18 cellular contexts compared by ENCODE assay signal in the genomic region with DNA sequence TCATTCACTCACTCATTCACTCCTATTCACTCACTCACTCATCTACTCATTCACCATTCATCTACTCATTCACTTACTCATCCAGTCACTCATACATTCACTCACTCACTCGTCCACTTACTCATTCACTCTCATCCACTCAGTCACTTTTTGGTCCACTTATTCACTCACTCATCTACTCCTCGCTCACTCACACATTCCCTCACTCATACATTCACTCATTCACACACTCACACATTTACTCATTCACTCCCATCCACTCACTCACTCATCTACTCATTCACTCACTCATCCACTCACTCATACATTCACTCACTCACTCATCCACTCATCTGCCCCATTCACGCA. TPM values are rescaled to one million over a fixed set of nuclear protein-coding genes. Genes with fewer than 3 reads are reported as not detected.
A peak's percentile ranks its signal among the peaks of the same experiment; 100 is the strongest.
DNase-seq lines count a peak whose midpoint lies in the region; ATAC-seq, FAIRE-seq and TF ChIP-seq lines count a peak whose summit lies in the region.
"Had no signal": no experiment of that assay in that cellular context is flagged by ENCODE, and none has a peak within 500 bp of the region (broad histone marks: within the 10 kb centered on the region; RNA-seq: fewer than 3 reads in every experiment).

No MANE protein-coding gene starts in this region.

- DNase-seq in activated T-cell treated with anti-CD3 and anti-CD28 coated beads, Interleukin-2, amount 50 U/mL, for 72 hours = no peak
- no peak for DNase-seq in activated T-cell treated with anti-CD3 and anti-CD28 coated beads, Interleukin-2, amount 50 U/mL, for 4 hours
- DNase-seq in GM12891 (ENCODE audit: insufficient read length, low spot score) (no peak), RKO (ENCODE audit: low spot score) (peak; percentile 69), neuronal stem cell (ENCODE audit: low spot score) (no peak), mesenchymal stem cell (no peak)
- DNase-seq in stimulated activated effector memory CD8-positive, alpha-beta T cell treated with anti-CD3 and anti-CD28 coated beads, Interleukin-12 subunit alpha, Interleukin-12 subunit beta, amount 100 ng/mL, for 72 hours (ENCODE audit: low spot score in 2 of 2) = no peak
- DNase-seq: ACHN; CD4-positive, CD25-positive, alpha-beta regulatory T cell; DMS53; GF-D8; GOT3; HFFc6 had no signal

- H4K8ac ChIP-seq in neuronal stem cell (ENCODE audit: low read depth, low read length) (no peak overlapping the region), mesenchymal stem cell (ENCODE audit: low read length) (no peak overlapping the region)

- no peaks in the 10 kb centered on the region for H3K27me3 ChIP-seq in neuronal stem cell (ENCODE audit: control insufficient read depth in 3 of 3, insufficient read depth in 3 of 3, low read depth in 1 of 3, low read length in 3 of 3)
- H3K27me3 ChIP-seq in mesenchymal stem cell (ENCODE audit: control insufficient read depth in 1 of 2, insufficient read depth in 1 of 2, low read length in 2 of 2) = no peaks in the 10 kb centered on the region
- H3K27me3 ChIP-seq: BLaER1 treated with 17β-estradiol and CSF1 and Interleukin-3, amounts not matched to agents 10 nM and 100 nM had no signal

- no peak overlapping the region for H3K9ac ChIP-seq in neuronal stem cell (ENCODE audit: low read depth, low read length, poor library complexity)
- no peak overlapping the region for H3K9ac ChIP-seq in mesenchymal stem cell (ENCODE audit: low read length)
- H3K9ac ChIP-seq: BLaER1 treated with 17β-estradiol and CSF1 and Interleukin-3, amounts not matched to agents 10 nM and 100 nM had no signal

- H3K9me3 Mint-ChIP-seq in activated T-cell treated with anti-CD3 and anti-CD28 coated beads, Interleukin-2, amount 50 U/mL, for 72 hours = peaks cover 5 to 8% of the 10 kb centered on the region in 2 donors
- peaks cover 7% of the 10 kb centered on the region for H3K9me3 Mint-ChIP-seq in activated T-cell treated with anti-CD3 and anti-CD28 coated beads, Interleukin-2, amount 50 U/mL, for 4 hours
- H3K9me3 Mint-ChIP-seq in stimulated activated effector memory CD8-positive, alpha-beta T cell treated with anti-CD3 and anti-CD28 coated beads, Interleukin-12 subunit alpha, Interleukin-12 subunit beta, amount 100 ng/mL, for 72 hours = peaks cover 6% of the 10 kb centered on the region

- H2BK15ac ChIP-seq in neuronal stem cell (ENCODE audit: low read length) = no peak overlapping the region
- no peak overlapping the region for H2BK15ac ChIP-seq in mesenchymal stem cell (ENCODE audit: low read depth, poor library complexity, severe bottlenecking)

- H4K91ac ChIP-seq in neuronal stem cell (ENCODE audit: low read depth, low read length, poor library complexity) = no peak overlapping the region
- H4K91ac ChIP-seq in mesenchymal stem cell (ENCODE audit: low read length) = no peak overlapping the region

- H2AK5ac ChIP-seq in neuronal stem cell (ENCODE audit: low read depth, low read length) = no peak overlapping the region
- H2AK5ac ChIP-seq in mesenchymal stem cell (ENCODE audit: low read length, severe bottlenecking) = no peak overlapping the region

- WGBS in neuronal stem cell (ENCODE audit: extremely low coverage in 2 of 2, insufficient read length in 2 of 2, insufficient replicate concordance in 1 of 2), 2 donors = 100% methylated on average over 2 of the region's 3 CpGs
- WGBS in mesenchymal stem cell = 78% methylated on average over 3 of the region's 3 CpGs

- no peak overlapping the region for H2AFZ ChIP-seq in neuronal stem cell (ENCODE audit: low read length)
- H2AFZ ChIP-seq in mesenchymal stem cell (ENCODE audit: low read depth, low read length) = no peak overlapping the region

- FAIRE-seq in GM12891 (lab: Jason Lieb, UNC) = peak; percentile 38
- FAIRE-seq: GM18507, K562 had no signal

- H3K4me3 ChIP-seq in neuronal stem cell (ENCODE audit: low read length in 2 of 2) (no peak overlapping the region), mesenchymal stem cell (ENCODE audit: insufficient read depth in 1 of 2, low read depth in 1 of 2, low read length in 2 of 2) (no peak overlapping the region)
- H3K4me3 ChIP-seq: BLaER1 treated with 17β-estradiol and CSF1 and Interleukin-3, amounts not matched to agents 10 nM and 100 nM; HAP-1; K562 had no signal

- H3K27ac ChIP-seq in neuronal stem cell (replicated peaks; ENCODE audit: low read length) (no peak overlapping the region), mesenchymal stem cell (ENCODE audit: low read length, poor library complexity, severe bottlenecking) (no peak overlapping the region)
- H3K27ac ChIP-seq: BLaER1 treated with 17β-estradiol and CSF1 and Interleukin-3, amounts not matched to agents 10 nM and 100 nM had no signal

- H3K79me1 ChIP-seq in neuronal stem cell (ENCODE audit: low read depth, low read length) = peaks cover 6% of the 10 kb centered on the region
- no peaks in the 10 kb centered on the region for H3K79me1 ChIP-seq in mesenchymal stem cell (replicated peaks; ENCODE audit: low read length, poor library complexity, severe bottlenecking)

- H3K36me3 Mint-ChIP-seq in activated T-cell treated with anti-CD3 and anti-CD28 coated beads, Interleukin-2, amount 50 U/mL, for 72 hours (ENCODE audit: insufficient read depth in 2 of 2) = peaks cover 0 to 6% of the 10 kb centered on the region in 2 donors
- peaks cover 2% of the 10 kb centered on the region for H3K36me3 Mint-ChIP-seq in activated T-cell treated with anti-CD3 and anti-CD28 coated beads, Interleukin-2, amount 50 U/mL, for 4 hours (ENCODE audit: insufficient read depth)
- H3K36me3 Mint-ChIP-seq in stimulated activated effector memory CD8-positive, alpha-beta T cell treated with anti-CD3 and anti-CD28 coated beads, Interleukin-12 subunit alpha, Interleukin-12 subunit beta, amount 100 ng/mL, for 72 hours = no peaks in the 10 kb centered on the region
- H3K36me3 Mint-ChIP-seq: CD4-positive, CD25-positive, alpha-beta regulatory T cell had no signal

- H3K36me3 ChIP-seq in neuronal stem cell (replicated peaks in 1 of 2; ENCODE audit: control insufficient read depth in 2 of 2, insufficient read depth in 2 of 2, low read length in 2 of 2) (peaks cover 0 to 3% of the 10 kb centered on the region in 2 donors), mesenchymal stem cell (ENCODE audit: control insufficient read depth in 1 of 2, insufficient read depth in 2 of 2, low read depth in 1 of 2, low read length in 2 of 2) (no peaks in the 10 kb centered on the region)
- H3K36me3 ChIP-seq: HAP-1 had no signal

- no peak overlapping the region for H2BK5ac ChIP-seq in neuronal stem cell (ENCODE audit: low read length)
- H2BK5ac ChIP-seq in mesenchymal stem cell (ENCODE audit: low read depth, low read length, poor library complexity, severe bottlenecking) = no peak overlapping the region

- H3K4me3 Mint-ChIP-seq in activated T-cell treated with anti-CD3 and anti-CD28 coated beads, Interleukin-2, amount 50 U/mL, for 72 hours = no peak overlapping the region
- H3K4me3 Mint-ChIP-seq in activated T-cell treated with anti-CD3 and anti-CD28 coated beads, Interleukin-2, amount 50 U/mL, for 4 hours = no peak overlapping the region
- no peak overlapping the region for H3K4me3 Mint-ChIP-seq in stimulated activated effector memory CD8-positive, alpha-beta T cell treated with anti-CD3 and anti-CD28 coated beads, Interleukin-12 subunit alpha, Interleukin-12 subunit beta, amount 100 ng/mL, for 72 hours
- H3K4me3 Mint-ChIP-seq: CD4-positive, CD25-positive, alpha-beta regulatory T cell; HFFc6 had no signal

- H3K4ac ChIP-seq in neuronal stem cell (ENCODE audit: low read length) = no peak overlapping the region
- no peak overlapping the region for H3K4ac ChIP-seq in mesenchymal stem cell (ENCODE audit: low read depth in 1 of 2, low read length in 2 of 2)

- peak; percentile 44 to 55 for ATAC-seq in activated T-cell treated with anti-CD3 and anti-CD28 coated beads, Interleukin-2, amount 50 U/mL, for 72 hours (replicated peaks in 1 of 2)
- no peak for ATAC-seq in activated T-cell treated with anti-CD3 and anti-CD28 coated beads, Interleukin-2, amount 50 U/mL, for 4 hours
- ATAC-seq in stimulated activated effector memory CD8-positive, alpha-beta T cell treated with anti-CD3 and anti-CD28 coated beads, Interleukin-12 subunit alpha, Interleukin-12 subunit beta, amount 100 ng/mL, for 72 hours = peak; percentile 70
- ATAC-seq: K562 had no signal

- H3K27ac Mint-ChIP-seq in activated T-cell treated with anti-CD3 and anti-CD28 coated beads, Interleukin-2, amount 50 U/mL, for 72 hours = no peak overlapping the region
- H3K27ac Mint-ChIP-seq in stimulated activated effector memory CD8-positive, alpha-beta T cell treated with anti-CD3 and anti-CD28 coated beads, Interleukin-12 subunit alpha, Interleukin-12 subunit beta, amount 100 ng/mL, for 72 hours = no peak overlapping the region
- H3K27ac Mint-ChIP-seq: CD4-positive, CD25-positive, alpha-beta regulatory T cell; HFFc6 had no signal

- H2BK12ac ChIP-seq in neuronal stem cell (ENCODE audit: low read length) = no peak overlapping the region
- no peak overlapping the region for H2BK12ac ChIP-seq in mesenchymal stem cell (ENCODE audit: low read length in 2 of 2)

- H3K9me3 ChIP-seq in neuronal stem cell (replicated peaks in 1 of 2; ENCODE audit: control insufficient read depth in 2 of 2, insufficient read depth in 1 of 2, low read depth in 1 of 2, low read length in 2 of 2) (no peaks in the 10 kb centered on the region), mesenchymal stem cell (ENCODE audit: control insufficient read depth, low read length) (peaks cover 14% of the 10 kb centered on the region)

- no peak for TF ChIP-seq POLR2A in GM12891 (IDR thresholded peaks at IDR 0.05; ENCODE audit: low read depth, low read length)

- no peaks in the 10 kb centered on the region for H3K27me3 Mint-ChIP-seq in activated T-cell treated with anti-CD3 and anti-CD28 coated beads, Interleukin-2, amount 50 U/mL, for 72 hours (ENCODE audit: low read depth)
- H3K27me3 Mint-ChIP-seq in activated T-cell treated with anti-CD3 and anti-CD28 coated beads, Interleukin-2, amount 50 U/mL, for 4 hours (ENCODE audit: low read depth) = no peaks in the 10 kb centered on the region

- H3K4me2 ChIP-seq in neuronal stem cell (ENCODE audit: insufficient read depth, low read length, poor library complexity, severe bottlenecking) = no peak overlapping the region
- H3K4me2 ChIP-seq in mesenchymal stem cell (ENCODE audit: low read length, poor library complexity, severe bottlenecking) = no peak overlapping the region

- H2BK120ac ChIP-seq in neuronal stem cell (ENCODE audit: low read depth, low read length) (no peak overlapping the region), mesenchymal stem cell (ENCODE audit: low read depth, low read length) (no peak overlapping the region)

- H3K14ac ChIP-seq in neuronal stem cell (ENCODE audit: low read length) = no peak overlapping the region
- no peak overlapping the region for H3K14ac ChIP-seq in mesenchymal stem cell (ENCODE audit: low read length in 2 of 2)

- no peaks in the 10 kb centered on the region for H3K4me1 Mint-ChIP-seq in activated T-cell treated with anti-CD3 and anti-CD28 coated beads, Interleukin-2, amount 50 U/mL, for 72 hours (ENCODE audit: low read depth)
- H3K4me1 Mint-ChIP-seq in activated T-cell treated with anti-CD3 and anti-CD28 coated beads, Interleukin-2, amount 50 U/mL, for 4 hours (ENCODE audit: low read depth) = no peaks in the 10 kb centered on the region
- H3K4me1 Mint-ChIP-seq in stimulated activated effector memory CD8-positive, alpha-beta T cell treated with anti-CD3 and anti-CD28 coated beads, Interleukin-12 subunit alpha, Interleukin-12 subunit beta, amount 100 ng/mL, for 72 hours = peaks cover 7% of the 10 kb centered on the region

- peaks cover 15 to 18% of the 10 kb centered on the region in 2 donors for H3K4me1 ChIP-seq in neuronal stem cell (ENCODE audit: control insufficient read depth in 2 of 2, insufficient read depth in 1 of 2, low read depth in 1 of 2, low read length in 2 of 2)
- H3K4me1 ChIP-seq in mesenchymal stem cell (ENCODE audit: control insufficient read depth, insufficient read depth, low read depth, low read length) = no peaks in the 10 kb centered on the region

- no peak overlapping the region for H3K23ac ChIP-seq in neuronal stem cell (ENCODE audit: low read depth, low read length, poor library complexity)
- no peak overlapping the region for H3K23ac ChIP-seq in mesenchymal stem cell (ENCODE audit: low read length in 2 of 2)

- H3K18ac ChIP-seq in neuronal stem cell (ENCODE audit: low read length) (no peak overlapping the region), mesenchymal stem cell (ENCODE audit: low read depth in 1 of 2, low read length in 2 of 2) (no peak overlapping the region)

RNA-seq across cellular contexts. Expression of a gene that starts 27.7 kb away (rescaled TPM):
- total RNA-seq in activated T-cell treated with anti-CD3 and anti-CD28 coated beads, Interleukin-2, amount 50 U/mL, for 72 hours = 1 to 10 TPM in 1 of 2 donors, under 1 TPM in 1; 0.70 to 1.1 TPM
- 1 to 10 TPM; 2.7 to 3.3 (median 3.0) TPM for total RNA-seq in activated T-cell treated with anti-CD3 and anti-CD28 coated beads, Interleukin-2, amount 50 U/mL, for 4 hours
- polyA plus RNA-seq in GM12891 (2012; ENCODE audit: low read depth, missing spikeins) = not detected
- polyA plus RNA-seq in neuronal stem cell (2013, experiment 1 of 2) = 22.1 TPM
- polyA plus RNA-seq in neuronal stem cell (2013, experiment 2 of 2) = 22.8 TPM
- polyA plus RNA-seq in mesenchymal stem cell (2013, experiment 1 of 2) = 0.01 TPM
- polyA plus RNA-seq in mesenchymal stem cell (2013, experiment 2 of 2) = 0.03 TPM
- total RNA-seq: A172, HFFc6 had no signal
- polyA plus RNA-seq: CD4-positive, CD25-positive, alpha-beta regulatory T cell had no signal

Comparison
In these comparisons a context has a peak if more than half of its experiments do, and no peak if none do; other contexts are left out.
1. ATAC-seq: peak in activated T-cell treated with anti-CD3 and anti-CD28 coated beads, Interleukin-2, amount 50 U/mL, for 72 hours (2 of 2) and stimulated activated effector memory CD8-positive, alpha-beta T cell treated with anti-CD3 and anti-CD28 coated beads, Interleukin-12 subunit alpha, Interleukin-12 subunit beta, amount 100 ng/mL, for 72 hours (single experiment); none in activated T-cell treated with anti-CD3 and anti-CD28 coated beads, Interleukin-2, amount 50 U/mL, for 4 hours (0 of 2).